In genomic region chr6:148179786-148180185, GRCh38 we compare ENCODE assay signal across 9 cellular contexts.
DNase-seq lines count a peak whose midpoint lies in the region; ATAC-seq, FAIRE-seq and TF ChIP-seq lines count a peak whose summit lies in the region.
"Had no signal": no experiment of that assay in that cellular context is flagged by ENCODE, and none has a peak within 500 bp of the region (broad histone marks: within the 10 kb centered on the region; RNA-seq: fewer than 3 reads in every experiment).

No MANE protein-coding gene starts in this region.

- H3K4me1 ChIP-seq in Caco-2 (no peaks in the 10 kb centered on the region), astrocyte (ENCODE audit: insufficient read depth, low read length) (no peaks in the 10 kb centered on the region), lower lobe of right lung (no peaks in the 10 kb centered on the region)

- no peak overlapping the region for H3K4me3 Mint-ChIP-seq in Caco-2 (ENCODE audit: unreplicated experiment)
- no peak overlapping the region for H3K4me3 Mint-ChIP-seq in astrocyte (ENCODE audit: unreplicated experiment)
- H3K4me3 Mint-ChIP-seq: activated naive CD8-positive, alpha-beta T cell had no signal

- BruUV-seq in Caco-2 (replicated peaks; lab: Mats Ljungman, UMichigan), result no TSS peak

- FAIRE-seq in astrocyte (lab: Jason Lieb, UNC), result no peak
- no peak for FAIRE-seq in H54 (lab: Jason Lieb, UNC)

- H3K27ac ChIP-seq in astrocyte (ENCODE audit: low read depth, low read length) (no peak overlapping the region), lower lobe of right lung (no peak overlapping the region)

- H3K27me3 Mint-ChIP-seq in Caco-2 (ENCODE audit: insufficient read depth, unreplicated experiment) (no peaks in the 10 kb centered on the region), astrocyte (ENCODE audit: low read depth, unreplicated experiment) (no peaks in the 10 kb centered on the region)

- TF ChIP-seq POLR2A in H54 (IDR thresholded peaks at IDR 0.05; ENCODE audit: low read depth, low read length), result no peak

- no peak overlapping the region for H3K4me3 ChIP-seq in Caco-2 (ENCODE audit: low read depth, low read length)
- H3K4me3 ChIP-seq in astrocyte (ENCODE audit: insufficient read depth, low read depth, low read length), result no peak overlapping the region
- H3K4me3 ChIP-seq in lower lobe of right lung, result no peak overlapping the region

- CTCF ChIA-PET in Caco-2 (lab: Charles Lee), result interaction anchor here (0.8 to 1.7 kb wide), 6 partner anchors 65 to 673 kb away, joined by 3 to 10 read pairs (median 4); partner anchors contain the start of gene SASH1

- no peaks in the 10 kb centered on the region for H3K79me2 ChIP-seq in astrocyte (ENCODE audit: insufficient read depth, low read length)

- no peaks in the 10 kb centered on the region for H3K36me3 ChIP-seq in Caco-2 (ENCODE audit: control insufficient read depth, insufficient read depth, low read length)
- H3K36me3 ChIP-seq in astrocyte (ENCODE audit: insufficient read depth, low read length), result no peaks in the 10 kb centered on the region
- H3K36me3 ChIP-seq in lower lobe of right lung, result no peaks in the 10 kb centered on the region

- peak overlapping the region; percentile 31 for H2AFZ ChIP-seq in astrocyte (ENCODE audit: low read depth, low read length)

- H3K36me3 Mint-ChIP-seq in Caco-2 (ENCODE audit: insufficient read depth, unreplicated experiment), result peaks cover 5% of the 10 kb centered on the region
- H3K36me3 Mint-ChIP-seq in astrocyte (ENCODE audit: low read depth, unreplicated experiment), result no peaks in the 10 kb centered on the region
- H3K36me3 Mint-ChIP-seq in activated naive CD4-positive, alpha-beta T cell treated with anti-CD3 and anti-CD28 coated beads, Interleukin-2, amount 50 U/mL, for 72 hours, result no peaks in the 10 kb centered on the region
- H3K36me3 Mint-ChIP-seq: activated naive CD8-positive, alpha-beta T cell had no signal

- H3K27me3 ChIP-seq in Caco-2 (replicated peaks; ENCODE audit: control insufficient read depth, insufficient read depth, low read length) (no peaks in the 10 kb centered on the region), astrocyte (ENCODE audit: insufficient read depth, low read length) (no peaks in the 10 kb centered on the region), lower lobe of right lung (ENCODE audit: low read depth) (no peaks in the 10 kb centered on the region)

- intact Hi-C loops in Caco-2 (cut with micrococcal nuclease; ENCODE audit: unreplicated experiment) (loop anchor here (5.0 kb wide), 1 partner anchor 163 kb away; the partner anchor contains the start of gene SASH1), lower lobe of right lung (cut with DNase I) (loop anchor here (5.0 kb wide), 1 partner anchor 288 kb away; no protein-coding TSS in a partner anchor)

- POLR2A ChIA-PET in Caco-2 (lab: Charles Lee), result no interaction called here

- no peaks in the 10 kb centered on the region for H3K9me3 ChIP-seq in Caco-2
- H3K9me3 ChIP-seq in astrocyte (ENCODE audit: insufficient read depth, low read depth, low read length), result no peaks in the 10 kb centered on the region
- no peaks in the 10 kb centered on the region for H3K9me3 ChIP-seq in lower lobe of right lung

- DNase-seq in Caco-2 (peak in 1 of 2 experiments; percentile 30), astrocyte (ENCODE audit: low read depth) (no peak), lower lobe of right lung (no peak), KG1 (lab: John Stamatoyannopoulos, UW) (no peak), H54 (ENCODE audit: insufficient read length, low spot score) (no peak)
- DNase-seq in activated naive CD4-positive, alpha-beta T cell treated with anti-CD3 and anti-CD28 coated beads, Interleukin-2, amount 50 U/mL, for 72 hours (ENCODE audit: low spot score in 2 of 2), result no peak

- no peak overlapping the region for H3K9ac ChIP-seq in astrocyte (ENCODE audit: low read length)

- H3K27ac Mint-ChIP-seq in Caco-2 (ENCODE audit: unreplicated experiment), result no peak overlapping the region
- H3K27ac Mint-ChIP-seq in astrocyte (ENCODE audit: unreplicated experiment), result no peak overlapping the region
- no peak overlapping the region for H3K27ac Mint-ChIP-seq in activated naive CD4-positive, alpha-beta T cell treated with anti-CD3 and anti-CD28 coated beads, Interleukin-2, amount 50 U/mL, for 72 hours
- H3K27ac Mint-ChIP-seq: activated naive CD8-positive, alpha-beta T cell had no signal

- no peaks in the 10 kb centered on the region for H4K20me1 ChIP-seq in astrocyte (ENCODE audit: insufficient read depth, low read length)

- no peak overlapping the region for H3K4me2 ChIP-seq in astrocyte (ENCODE audit: low read length)

- TF ChIP-seq CTCF in Caco-2 (IDR thresholded peaks at IDR 0.05; ENCODE audit: insufficient read depth in 1 of 2, low read depth in 1 of 2, low read length in 1 of 2, severe bottlenecking in 1 of 2, unreplicated experiment in 1 of 2), result peak; percentile 1 to 45
- peak; percentile 67 for TF ChIP-seq CTCF in LNCAP (IDR thresholded peaks at IDR 0.05)
- peak; percentile 68 for TF ChIP-seq CTCF in astrocyte (IDR thresholded peaks at IDR 0.05; ENCODE audit: insufficient read depth, low read depth, low read length)
- TF ChIP-seq CTCF in lower lobe of right lung (IDR thresholded peaks at IDR 0.05), result peak; percentile 47

- H3K9me3 Mint-ChIP-seq in Caco-2 (ENCODE audit: unreplicated experiment) (no peaks in the 10 kb centered on the region), astrocyte (ENCODE audit: unreplicated experiment) (no peaks in the 10 kb centered on the region)
- H3K9me3 Mint-ChIP-seq in activated naive CD4-positive, alpha-beta T cell treated with anti-CD3 and anti-CD28 coated beads, Interleukin-2, amount 50 U/mL, for 72 hours, result no peaks in the 10 kb centered on the region

- ATAC-seq in lower lobe of right lung (no peak), GM18517 (IDR thresholded peaks at IDR 0.05; ENCODE audit: unreplicated experiment) (no peak)
- ATAC-seq in activated naive CD4-positive, alpha-beta T cell treated with anti-CD3 and anti-CD28 coated beads, Interleukin-2, amount 50 U/mL, for 72 hours, result no peak

- H3K4me1 Mint-ChIP-seq in Caco-2 (ENCODE audit: low read depth, unreplicated experiment) (no peaks in the 10 kb centered on the region), astrocyte (ENCODE audit: low read depth, unreplicated experiment) (no peaks in the 10 kb centered on the region)
